In genomic region chr1:23475641-23476040, GRCh38 we compare ENCODE assay signal across 1 cellular context.
A peak's percentile ranks its signal among the peaks of the same experiment; 100 is the strongest.
TF ChIP-seq lines count a peak whose summit lies in the region.

No MANE protein-coding gene starts in this region.

TF ChIP-seq in HepG2, 621 proteins besides CTCF, POLR2A, EP300 and RAD21:
- TF ChIP-seq TEAD3 (CRISPR knock-in tag; optimal IDR thresholded peaks at IDR 0.05; ENCODE audit: borderline replicate concordance) (peak; percentile 41), CEBPB (IDR thresholded peaks at IDR 0.05; ENCODE audit: borderline replicate concordance, low read depth, low read length) (peak; percentile 48; the same call in 1 of the 2 replicates), FOXC1 (CRISPR knock-in tag; IDR thresholded peaks at IDR 0.05; ENCODE audit: borderline replicate concordance) (no peak)
